18 cellular contexts compared by ENCODE assay signal in the genomic region with DNA sequence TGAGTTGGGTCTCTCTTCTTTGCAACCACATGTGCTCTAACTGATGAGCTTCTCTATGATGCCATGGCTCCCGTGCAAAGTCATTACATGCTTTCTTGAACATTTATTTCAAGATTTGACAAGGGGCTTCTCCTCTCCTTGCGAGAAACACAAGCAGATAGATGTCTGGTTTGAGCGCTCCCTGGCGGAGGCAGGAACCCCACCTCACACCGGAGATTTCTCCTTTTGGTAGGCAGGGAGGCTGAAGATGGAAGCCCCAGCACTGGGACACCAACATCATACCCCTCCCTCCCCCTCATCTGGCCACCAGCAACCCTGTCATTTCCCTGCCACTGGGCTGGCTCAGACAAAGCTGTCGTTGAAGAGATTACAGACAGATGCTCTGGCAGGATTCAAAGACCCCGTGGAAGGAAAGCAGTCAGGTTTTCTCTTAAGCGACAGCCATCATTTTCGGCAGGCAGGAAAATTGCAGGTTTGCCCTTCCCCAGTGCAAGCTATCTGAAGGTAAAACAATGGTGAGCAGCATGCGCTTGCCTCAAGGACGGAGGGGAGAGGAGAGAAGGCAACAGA.
DNase-seq lines count a peak whose midpoint lies in the region; ATAC-seq and TF ChIP-seq lines count a peak whose summit lies in the region.
"Had no signal": no experiment of that assay in that cellular context is flagged by ENCODE, and none has a peak within 500 bp of the region (broad histone marks: within the 10 kb centered on the region; RNA-seq: fewer than 3 reads in every experiment).

No MANE protein-coding gene starts in this region.

- no peaks in the 10 kb centered on the region for H3K79me2 ChIP-seq in PC-3 (ENCODE audit: low read length)

- H3K4me1 Mint-ChIP-seq in endodermal cell, result no peaks in the 10 kb centered on the region
- H3K4me1 Mint-ChIP-seq in activated CD8-positive, alpha-beta memory T cell treated with anti-CD3 and anti-CD28 coated beads, Interleukin-2, amount 10 ng/mL, durations not matched to agents 7 days and 5 days, result no peaks in the 10 kb centered on the region
- H3K4me1 Mint-ChIP-seq: B cell had no signal

- no peak overlapping the region for H2AFZ ChIP-seq in PC-3 (ENCODE audit: low read length)
- H2AFZ ChIP-seq: GM23248 had no signal

- H3K4me1 ChIP-seq in endodermal cell (ENCODE audit: control insufficient read depth, insufficient read depth, low read length) (no peaks in the 10 kb centered on the region), PC-3 (ENCODE audit: insufficient read depth, low read length) (no peaks in the 10 kb centered on the region)
- H3K4me1 ChIP-seq: BLaER1 treated with 17β-estradiol and CSF1 and Interleukin-3, amounts not matched to agents 10 nM and 100 nM had no signal

- no peaks in the 10 kb centered on the region for H3F3A ChIP-seq in PC-3 (ENCODE audit: low read length, unreplicated experiment)

- H3K4me3 Mint-ChIP-seq in endodermal cell, result no peak overlapping the region
- no peak overlapping the region for H3K4me3 Mint-ChIP-seq in activated CD8-positive, alpha-beta memory T cell treated with anti-CD3 and anti-CD28 coated beads, Interleukin-2, amount 10 ng/mL, durations not matched to agents 7 days and 5 days
- H3K4me3 Mint-ChIP-seq: B cell; CD8-positive, alpha-beta T cell had no signal

- H3K9ac ChIP-seq in endodermal cell (ENCODE audit: extremely low read depth, low read length, poor library complexity, severe bottlenecking), result no peak overlapping the region
- no peak overlapping the region for H3K9ac ChIP-seq in PC-3 (ENCODE audit: low read length)
- H3K9ac ChIP-seq: BLaER1 treated with 17β-estradiol and CSF1 and Interleukin-3, amounts not matched to agents 10 nM and 100 nM; GM23248 had no signal

- H3K27me3 ChIP-seq in endodermal cell (ENCODE audit: control insufficient read depth, insufficient read depth, low read length, poor library complexity, severe bottlenecking) (no peaks in the 10 kb centered on the region), PC-3 (ENCODE audit: low read length) (no peaks in the 10 kb centered on the region)
- H3K27me3 ChIP-seq: BLaER1 treated with 17β-estradiol and CSF1 and Interleukin-3, amounts not matched to agents 10 nM and 100 nM had no signal

- no peaks in the 10 kb centered on the region for H3K9me2 ChIP-seq in PC-3 (replicated peaks; ENCODE audit: low read length)

- H3K9me3 ChIP-seq in endodermal cell (ENCODE audit: control insufficient read depth, low read length), result no peaks in the 10 kb centered on the region
- H3K9me3 ChIP-seq in PC-3 (ENCODE audit: low read length), result no peaks in the 10 kb centered on the region

- 93 to 96% methylated on average over 9 to 11 of the region's 11 CpGs for WGBS in endodermal cell (ENCODE audit: insufficient coverage in 1 of 2, insufficient read length in 1 of 2), 2 experiments

- TF ChIP-seq CTCF in endodermal cell (conservative IDR thresholded peaks at IDR 0.05) (peak; percentile 27), PC-3 (conservative IDR thresholded peaks at IDR 0.05; ENCODE audit: low read depth, low read length) (no peak)

- CTCF ChIA-PET in PC-3 (lab: Charles Lee), result no interaction called here
- CTCF ChIA-PET in activated CD8-positive, alpha-beta memory T cell treated with anti-CD3 and anti-CD28 coated beads, Interleukin-2, amount 10 ng/mL, durations not matched to agents 7 days and 5 days (lab: Charles Lee), result no interaction called here

- H3K27ac Mint-ChIP-seq in endodermal cell, result no peak overlapping the region
- no peak overlapping the region for H3K27ac Mint-ChIP-seq in activated CD8-positive, alpha-beta memory T cell treated with anti-CD3 and anti-CD28 coated beads, Interleukin-2, amount 10 ng/mL, durations not matched to agents 7 days and 5 days
- H3K27ac Mint-ChIP-seq: B cell; CD8-positive, alpha-beta T cell had no signal

- H3K4me3 ChIP-seq in endodermal cell (ENCODE audit: low read length) (no peak overlapping the region), PC-3 (ENCODE audit: low read length) (no peak overlapping the region)
- H3K4me3 ChIP-seq: BLaER1 treated with 17β-estradiol and CSF1 and Interleukin-3, amounts not matched to agents 10 nM and 100 nM; GM23248; K562 had no signal

- H3K4me2 ChIP-seq in PC-3 (ENCODE audit: low read length), result no peak overlapping the region
- H3K4me2 ChIP-seq: BLaER1 treated with 17β-estradiol and CSF1 and Interleukin-3, amounts not matched to agents 10 nM and 100 nM had no signal

- H3K36me3 Mint-ChIP-seq in endodermal cell (ENCODE audit: low read depth), result no peaks in the 10 kb centered on the region
- H3K36me3 Mint-ChIP-seq in activated CD8-positive, alpha-beta memory T cell treated with anti-CD3 and anti-CD28 coated beads, Interleukin-2, amount 10 ng/mL, durations not matched to agents 7 days and 5 days, result no peaks in the 10 kb centered on the region
- H3K36me3 Mint-ChIP-seq: CD8-positive, alpha-beta T cell had no signal

- no peaks in the 10 kb centered on the region for H3K36me3 ChIP-seq in endodermal cell (ENCODE audit: control insufficient read depth, insufficient read depth, low read length)
- H3K36me3 ChIP-seq in PC-3 (ENCODE audit: low read depth, low read length), result no peaks in the 10 kb centered on the region
- H3K36me3 ChIP-seq: BLaER1 treated with 17β-estradiol and CSF1 and Interleukin-3, amounts not matched to agents 10 nM and 100 nM had no signal

- POLR2A ChIA-PET in PC-3 (lab: Charles Lee; ENCODE audit: unreplicated experiment), result no interaction called here

- intact Hi-C loops in PC-3 (cut with micrococcal nuclease), result no loop called here

- in situ Hi-C loops in SK-MEL-5 (cut with HindIII; ENCODE audit: low pct_unique_long_range_greater_than_20kb, low sequenced_read_pairs), result no loop called here
- in situ Hi-C loops in ACHN (cut with HindIII; ENCODE audit: low pct_ligation_motif_present, low pct_unique_long_range_greater_than_20kb, low sequenced_read_pairs), result no loop called here

- no peak for ATAC-seq in PC-3
- ATAC-seq in activated CD8-positive, alpha-beta memory T cell treated with anti-CD3 and anti-CD28 coated beads, Interleukin-2, amount 10 ng/mL, durations not matched to agents 7 days and 5 days, result no peak
- ATAC-seq: CD8-positive, alpha-beta T cell; K562 had no signal

- H3K9me3 Mint-ChIP-seq in endodermal cell, result no peaks in the 10 kb centered on the region
- no peaks in the 10 kb centered on the region for H3K9me3 Mint-ChIP-seq in activated CD8-positive, alpha-beta memory T cell treated with anti-CD3 and anti-CD28 coated beads, Interleukin-2, amount 10 ng/mL, durations not matched to agents 7 days and 5 days (ENCODE audit: low read depth)
- H3K9me3 Mint-ChIP-seq: CD8-positive, alpha-beta T cell had no signal

- no peaks in the 10 kb centered on the region for H3K27me3 Mint-ChIP-seq in endodermal cell (ENCODE audit: insufficient read depth)
- no peaks in the 10 kb centered on the region for H3K27me3 Mint-ChIP-seq in activated CD8-positive, alpha-beta memory T cell treated with anti-CD3 and anti-CD28 coated beads, Interleukin-2, amount 10 ng/mL, durations not matched to agents 7 days and 5 days
- H3K27me3 Mint-ChIP-seq: B cell had no signal

- DNase-seq in NCI-H82 (lab: John Stamatoyannopoulos, UW), result peak; percentile 7
- DNase-seq in NCI-H82 treated with DMSO at 0.1 percent for 48 hours (lab: John Stamatoyannopoulos, UW; ENCODE audit: unreplicated experiment), result no peak
- DNase-seq in SK-MEL-5 (ENCODE audit: low read depth, low spot score), result peak; percentile 11
- DNase-seq in endodermal cell, result peak; percentile 69
- DNase-seq in PC-3, result no peak
- no peak for DNase-seq in ACHN
- DNase-seq in activated CD8-positive, alpha-beta memory T cell treated with anti-CD3 and anti-CD28 coated beads, Interleukin-2, amount 10 ng/mL, durations not matched to agents 7 days and 5 days, result no peak
- DNase-seq: 8988T; Calu3; CD8-positive, alpha-beta T cell; DMS79; GF-D8; GM23248; H7; IMR-90 had no signal

- BruUV-seq in PC-3 (replicated peaks; lab: Mats Ljungman, UMichigan), result no TSS peak

- no peak overlapping the region for H3K27ac ChIP-seq in endodermal cell (ENCODE audit: low read depth, low read length)
- H3K27ac ChIP-seq in PC-3 (ENCODE audit: low read length), result no peak overlapping the region
- H3K27ac ChIP-seq: BLaER1 treated with 17β-estradiol and CSF1 and Interleukin-3, amounts not matched to agents 10 nM and 100 nM; GM23248 had no signal

- H4K20me1 ChIP-seq in PC-3 (ENCODE audit: low read length), result no peaks in the 10 kb centered on the region
- H4K20me1 ChIP-seq: BLaER1 treated with 17β-estradiol and CSF1 and Interleukin-3, amounts not matched to agents 10 nM and 100 nM had no signal

Comparison
In these comparisons a context has a peak if more than half of its experiments do, and no peak if none do; other contexts are left out.
1. DNase-seq: peak in NCI-H82 (single experiment), SK-MEL-5 (single experiment) and endodermal cell (single experiment); none in NCI-H82 treated with DMSO at 0.1 percent for 48 hours (single experiment), PC-3 (single experiment), ACHN (single experiment) and activated CD8-positive, alpha-beta memory T cell treated with anti-CD3 and anti-CD28 coated beads, Interleukin-2, amount 10 ng/mL, durations not matched to agents 7 days and 5 days (single experiment).